9 cellular contexts compared by ENCODE assay signal in genomic region chr20:35738410-35739179, GRCh38. TPM values are rescaled to one million over a fixed set of nuclear protein-coding genes. Genes with fewer than 3 reads are reported as not detected.
DNase-seq lines count a peak whose midpoint lies in the region; TF ChIP-seq lines count a peak whose summit lies in the region.
"Had no signal": no experiment of that assay in that cellular context is flagged by ENCODE, and none has a peak within 500 bp of the region (broad histone marks: within the 10 kb centered on the region; RNA-seq: fewer than 3 reads in every experiment).

No MANE protein-coding gene starts in this region.

- POLR2A ChIA-PET in Caco-2 (lab: Charles Lee) = interaction anchor here (0.5 to 1.2 kb wide), 3 partner anchors 8 to 348 kb away, joined by 4 to 6 read pairs (median 5); partner anchors contain the start of gene ERGIC3

- H3K36me3 Mint-ChIP-seq in Caco-2 (ENCODE audit: insufficient read depth, unreplicated experiment) (peaks cover 97% of the 10 kb centered on the region), neural crest cell (ENCODE audit: low read depth) (peaks cover 34% of the 10 kb centered on the region)

- H3K4me1 Mint-ChIP-seq in Caco-2 (ENCODE audit: low read depth, unreplicated experiment) = peaks cover 40% of the 10 kb centered on the region
- peaks cover 60% of the 10 kb centered on the region for H3K4me1 Mint-ChIP-seq in neural crest cell

- DNase-seq in Caco-2 (no peak), MM.1S (no peak), neural crest cell (ENCODE audit: low read depth, low spot score) (no peak), AG08395 (ENCODE audit: low spot score) (no peak), GF-D8 (lab: John Stamatoyannopoulos, UW) (no peak), ACHN (no peak), NCI-H1436 treated with DMSO at 0.1 percent for 48 hours (lab: John Stamatoyannopoulos, UW) (no peak)
- no peak for DNase-seq in effector memory CD4-positive, alpha-beta T cell
- DNase-seq: SIG-M5 had no signal

- intact Hi-C loops in Caco-2 (cut with micrococcal nuclease; ENCODE audit: unreplicated experiment) = no loop called here

- no peaks in the 10 kb centered on the region for H3K9me2 ChIP-seq in MM.1S (replicated peaks; ENCODE audit: insufficient read depth, low read length)

- in situ Hi-C loops in ACHN (cut with HindIII; ENCODE audit: low pct_ligation_motif_present, low pct_unique_long_range_greater_than_20kb, low sequenced_read_pairs) = no loop called here

- H2AFZ ChIP-seq in MM.1S (ENCODE audit: low read length) = no peak overlapping the region

- peak overlapping the region; percentile 65 for H3K27ac Mint-ChIP-seq in Caco-2 (ENCODE audit: unreplicated experiment)
- peak overlapping the region; percentile 37 for H3K27ac Mint-ChIP-seq in neural crest cell (ENCODE audit: unreplicated experiment)

- CTCF ChIA-PET in Caco-2 (lab: Charles Lee) = no interaction called here

- peak overlapping the region; percentile 14 for H3K4me2 ChIP-seq in MM.1S (ENCODE audit: low read depth, low read length)

- TF ChIP-seq CTCF in Caco-2 (IDR thresholded peaks at IDR 0.05; ENCODE audit: insufficient read depth in 1 of 2, low read depth in 1 of 2, low read length in 1 of 2, severe bottlenecking in 1 of 2, unreplicated experiment in 1 of 2) (no peak), MM.1S (IDR thresholded peaks at IDR 0.05; ENCODE audit: low read length) (no peak), neural crest cell (conservative IDR thresholded peaks at IDR 0.05) (no peak)

- H3K4me1 ChIP-seq in Caco-2 (peaks cover 48% of the 10 kb centered on the region), MM.1S (ENCODE audit: low read length) (peaks cover 13% of the 10 kb centered on the region)
- H3K4me1 ChIP-seq in effector memory CD4-positive, alpha-beta T cell (ENCODE audit: control insufficient read depth, insufficient read depth, low read length, poor library complexity, severe bottlenecking) = peaks cover 36% of the 10 kb centered on the region

- H3K27me3 Mint-ChIP-seq in Caco-2 (ENCODE audit: insufficient read depth, unreplicated experiment) = no peaks in the 10 kb centered on the region
- H3K27me3 Mint-ChIP-seq in neural crest cell (ENCODE audit: low read depth) = peaks cover 17% of the 10 kb centered on the region

- H3K79me2 ChIP-seq in MM.1S (ENCODE audit: low read length) = peaks cover 92% of the 10 kb centered on the region

- H3K9ac ChIP-seq in MM.1S (ENCODE audit: low read length) = no peak overlapping the region

- H4K20me1 ChIP-seq in MM.1S (ENCODE audit: insufficient read depth, low read length) = peaks cover 63% of the 10 kb centered on the region

- no peak overlapping the region for H3K27ac ChIP-seq in MM.1S (ENCODE audit: low read length)
- peak overlapping the region; percentile 100 for H3K27ac ChIP-seq in effector memory CD4-positive, alpha-beta T cell (ENCODE audit: insufficient read depth, low read length, poor library complexity, severe bottlenecking)

- H3K4me3 ChIP-seq in Caco-2 (ENCODE audit: low read depth, low read length) (no peak overlapping the region), MM.1S (ENCODE audit: low read length) (0 out of 2 replicates have a peak overlapping the region, but pooled peaks have one; percentile 1)
- H3K4me3 ChIP-seq in effector memory CD4-positive, alpha-beta T cell (ENCODE audit: insufficient read depth, low read depth, low read length, poor library complexity, severe bottlenecking) = peak overlapping the region; percentile 21

- no peaks in the 10 kb centered on the region for H3K9me3 Mint-ChIP-seq in Caco-2 (ENCODE audit: unreplicated experiment)
- no peaks in the 10 kb centered on the region for H3K9me3 Mint-ChIP-seq in neural crest cell

- H3F3A ChIP-seq in MM.1S (ENCODE audit: insufficient read depth, low read length) = peaks cover 25% of the 10 kb centered on the region

- no TSS peak for BruUV-seq in Caco-2 (replicated peaks; lab: Mats Ljungman, UMichigan)

- H3K27me3 ChIP-seq in Caco-2 (replicated peaks; ENCODE audit: control insufficient read depth, insufficient read depth, low read length) (no peaks in the 10 kb centered on the region), MM.1S (replicated peaks; ENCODE audit: insufficient read depth, low read length) (no peaks in the 10 kb centered on the region)
- H3K27me3 ChIP-seq in effector memory CD4-positive, alpha-beta T cell (replicated peaks; ENCODE audit: control insufficient read depth, insufficient read depth, low read length, poor library complexity, severe bottlenecking) = no peaks in the 10 kb centered on the region

- peaks cover 22% of the 10 kb centered on the region for H3K36me3 ChIP-seq in Caco-2 (ENCODE audit: control insufficient read depth, insufficient read depth, low read length)
- H3K36me3 ChIP-seq in MM.1S (replicated peaks; ENCODE audit: insufficient read depth, low read length) = peaks cover 34% of the 10 kb centered on the region
- H3K36me3 ChIP-seq in effector memory CD4-positive, alpha-beta T cell (ENCODE audit: control insufficient read depth, insufficient read depth, low read length) = peaks cover 73% of the 10 kb centered on the region

- H3K9me3 ChIP-seq in Caco-2 (no peaks in the 10 kb centered on the region), MM.1S (replicated peaks; ENCODE audit: insufficient read depth, low read length) (no peaks in the 10 kb centered on the region)
- no peaks in the 10 kb centered on the region for H3K9me3 ChIP-seq in effector memory CD4-positive, alpha-beta T cell (ENCODE audit: control insufficient read depth, low read length)

- H3K4me3 Mint-ChIP-seq in Caco-2 (ENCODE audit: unreplicated experiment) (peak overlapping the region; percentile 45), neural crest cell (peak overlapping the region; percentile 72)

RNA-seq across cellular contexts. Expression of gene RBM39, which starts 3.5 kb away (rescaled TPM):
- 750 and 777 TPM in 2 replicates for total RNA-seq in Caco-2 (2022)
- total RNA-seq in neural crest cell = 333 and 357 TPM in 2 replicates

RNA-seq across cellular contexts. Expression of gene PHF20, which starts 33.2 kb away (rescaled TPM):
- total RNA-seq in Caco-2 (2022) (101 and 109 TPM in 2 replicates), neural crest cell (53.0 and 57.1 TPM in 2 replicates)

RNA-seq across cellular contexts. Expression of gene ROMO1, which starts 39.4 kb away (rescaled TPM):
- total RNA-seq in Caco-2 (2022) = 354 and 357 TPM in 2 replicates
- total RNA-seq in neural crest cell = 151 and 158 TPM in 2 replicates

RNA-seq across cellular contexts. Expression of gene NFS1, which starts 39.4 kb away (rescaled TPM):
- 69.8 and 77.1 TPM in 2 replicates for total RNA-seq in Caco-2 (2022)
- total RNA-seq in neural crest cell = 19.4 and 21.3 TPM in 2 replicates
